In genomic region chr17:75828051-75828400, GRCh38 we compare ENCODE assay signal across 8 cellular contexts. TPM values are rescaled to one million over a fixed set of nuclear protein-coding genes. Genes with fewer than 3 reads are reported as not detected.
DNase-seq lines count a peak whose midpoint lies in the region; ATAC-seq and TF ChIP-seq lines count a peak whose summit lies in the region.

No MANE protein-coding gene starts in this region.

- 43 to 81% (median 53%) methylated on average over 3 to 12 of the region's 12 CpGs for WGBS in spleen, 5 donors

- H3K27ac Mint-ChIP-seq in glutamatergic neuron (ENCODE audit: unreplicated experiment): peak overlapping the region; percentile 93

- no peak for ATAC-seq in GM21786 (IDR thresholded peaks at IDR 0.05; ENCODE audit: unreplicated experiment)
- no peak for ATAC-seq in GM18502 (IDR thresholded peaks at IDR 0.05; ENCODE audit: poor library complexity, unreplicated experiment)
- no peak for ATAC-seq in GM18519 (IDR thresholded peaks at IDR 0.05; ENCODE audit: low FRiP score, unreplicated experiment)

- H3K9me3 ChIP-seq in HEK293 (ENCODE audit: control insufficient read depth, insufficient read depth, low read depth, low read length) (no peaks in the 10 kb centered on the region), WERI-Rb-1 (ENCODE audit: severe bottlenecking) (no peaks in the 10 kb centered on the region), spleen (no peaks in the 10 kb centered on the region)

- H3K4me1 ChIP-seq in HEK293 (ENCODE audit: control insufficient read depth, insufficient read depth, low read length): no peaks in the 10 kb centered on the region
- H3K4me1 ChIP-seq in spleen: peaks cover 24 to 89% (median 51%) of the 10 kb centered on the region in 6 donors

- peaks cover 9% of the 10 kb centered on the region for H3K27me3 Mint-ChIP-seq in glutamatergic neuron (ENCODE audit: unreplicated experiment)

- H3K27ac ChIP-seq in HEK293 (ENCODE audit: extremely low read depth, low read depth, low read length) (no peak overlapping the region), WERI-Rb-1 (peak overlapping the region; percentile 96), spleen (peak overlapping the region; percentile 62 to 84 (median 74))

- H3K27me3 ChIP-seq in WERI-Rb-1 (ENCODE audit: insufficient read depth, low read depth, severe bottlenecking): no peaks in the 10 kb centered on the region
- no peaks in the 10 kb centered on the region for H3K27me3 ChIP-seq in spleen (replicated peaks in 1 of 7)

- peak overlapping the region; percentile 25 for H3K4me3 Mint-ChIP-seq in glutamatergic neuron (ENCODE audit: unreplicated experiment)

- DNase-seq in WERI-Rb-1 (no peak), glutamatergic neuron (no peak), spleen (no peak), kidney glomerular epithelial cell (lab: John Stamatoyannopoulos, UW) (no peak)

- peaks cover 20% of the 10 kb centered on the region for H3K4me1 Mint-ChIP-seq in glutamatergic neuron (ENCODE audit: low read depth, unreplicated experiment)

- intact Hi-C loops in spleen (cut with DNase I; ENCODE audit: low total_unique reads): no loop called here

- TF ChIP-seq CTCF in HEK293 (tag by site-specific recombination; IDR thresholded peaks at IDR 0.05) (no peak), WERI-Rb-1 (IDR thresholded peaks at IDR 0.05; ENCODE audit: low read depth, low read length) (no peak), glutamatergic neuron (IDR thresholded peaks at IDR 0.05; ENCODE audit: partially characterized antibody, unreplicated experiment) (no peak), spleen (IDR thresholded peaks at IDR 0.05 in 8 of 11, conservative IDR thresholded peaks at IDR 0.05 in 3 of 11) (no peak)

- CTCF ChIA-PET in HEK293 (lab: Yijun Ruan, JAX): interaction anchor here (0.7 to 4.0 kb wide), 7 partner anchors 12 to 63 kb away, joined by 3 to 25 read pairs (median 6); partner anchors contain the start of gene GALK1

- H3K4me3 ChIP-seq in HEK293 (ENCODE audit: low read depth, low read length) (no peak overlapping the region), WERI-Rb-1 (ENCODE audit: low read depth, low read length) (peak overlapping the region; percentile 38), spleen (peak overlapping the region in 3 of 8 donors; percentile 20 to 51 (median 21))

- H3K36me3 ChIP-seq in HEK293 (ENCODE audit: control insufficient read depth in 2 of 2, insufficient read depth in 1 of 2, low read length in 2 of 2): peaks cover 0 to 33% of the 10 kb centered on the region in 2 experiments; a peak in 2 of 3 replicates
- H3K36me3 ChIP-seq in WERI-Rb-1: peaks cover 39% of the 10 kb centered on the region
- H3K36me3 ChIP-seq in spleen: peaks cover 0 to 100% (median 69%) of the 10 kb centered on the region in 6 donors

- peaks cover 8% of the 10 kb centered on the region for H3K9me3 Mint-ChIP-seq in glutamatergic neuron (ENCODE audit: unreplicated experiment)

- POLR2A ChIA-PET in HEK293 (lab: Yijun Ruan, JAX): interaction anchor here (1.1 to 2.9 kb wide), 6 partner anchors 27 to 55 kb away, joined by 4 to 23 read pairs (median 8); partner anchors contain the start of gene WBP2

- H3K36me3 Mint-ChIP-seq in glutamatergic neuron (ENCODE audit: unreplicated experiment): no peaks in the 10 kb centered on the region

- no peak for TF ChIP-seq POLR2A in spleen (IDR thresholded peaks at IDR 0.05)

TF ChIP-seq in HEK293, 187 proteins besides CTCF, POLR2A, EP300 and RAD21:
- TF ChIP-seq, protein P1, sequence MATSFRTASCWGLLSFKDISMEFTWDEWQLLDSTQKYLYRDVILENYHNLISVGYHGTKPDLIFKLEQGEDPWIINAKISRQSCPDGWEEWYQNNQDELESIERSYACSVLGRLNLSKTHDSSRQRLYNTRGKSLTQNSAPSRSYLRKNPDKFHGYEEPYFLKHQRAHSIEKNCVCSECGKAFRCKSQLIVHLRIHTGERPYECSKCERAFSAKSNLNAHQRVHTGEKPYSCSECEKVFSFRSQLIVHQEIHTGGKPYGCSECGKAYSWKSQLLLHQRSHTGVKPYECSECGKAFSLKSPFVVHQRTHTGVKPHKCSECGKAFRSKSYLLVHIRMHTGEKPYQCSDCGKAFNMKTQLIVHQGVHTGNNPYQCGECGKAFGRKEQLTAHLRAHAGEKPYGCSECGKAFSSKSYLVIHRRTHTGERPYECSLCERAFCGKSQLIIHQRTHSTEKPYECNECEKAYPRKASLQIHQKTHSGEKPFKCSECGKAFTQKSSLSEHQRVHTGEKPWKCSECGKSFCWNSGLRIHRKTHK (tag by site-specific recombination; IDR thresholded peaks at IDR 0.05): no peak
- TF ChIP-seq GLIS2 (tag by site-specific recombination; IDR thresholded peaks at IDR 0.05): 0 out of 2 replicates have a peak, but pooled peaks have one; percentile 4

RNA-seq across cellular contexts. Expression of gene UNC13D, which starts 16.2 kb away (rescaled TPM):
- total RNA-seq in glutamatergic neuron (ENCODE audit: unreplicated experiment) (2.4 TPM), spleen (100 to 1,000 TPM in 6 of 7 donors, 10 to 100 TPM in 1; 87.1 to 187 (median 129) TPM)
- polyA plus RNA-seq in spleen: 10 to 100 TPM; 36.4 to 86.1 (median 53.0) TPM

RNA-seq across cellular contexts. Expression of gene WBP2, which starts 27.1 kb away (rescaled TPM):
- total RNA-seq in glutamatergic neuron (ENCODE audit: unreplicated experiment): 111 TPM
- total RNA-seq in spleen: 100 to 1,000 TPM in 4 of 7 donors, 10 to 100 TPM in 3; 46.7 to 144 (median 125) TPM
- polyA plus RNA-seq in spleen: 100 to 1,000 TPM in 1 of 3 donors, 10 to 100 TPM in 2; 70.2 to 104 (median 74.1) TPM

RNA-seq across cellular contexts. Expression of gene UNK, which starts 43.4 kb away (rescaled TPM):
- total RNA-seq in glutamatergic neuron (ENCODE audit: unreplicated experiment) (65.5 TPM), spleen (10 to 100 TPM; 35.4 to 53.8 (median 48.6) TPM)
- 10 to 100 TPM; 19.0 to 41.9 (median 25.8) TPM for polyA plus RNA-seq in spleen

RNA-seq across cellular contexts. Expression of gene TRIM47, which starts 50.4 kb away (rescaled TPM):
- 2.1 TPM for total RNA-seq in glutamatergic neuron (ENCODE audit: unreplicated experiment)
- 10 to 100 TPM; 30.8 to 73.8 (median 38.5) TPM for total RNA-seq in spleen
- polyA plus RNA-seq in spleen: 10 to 100 TPM; 28.1 to 42.0 (median 28.4) TPM

Comparison
In these comparisons a context has a peak if more than half of its experiments do, and no peak if none do; other contexts are left out.
1. RNA of gene UNC13D, which starts 16.2 kb away (total RNA-seq): 87.1 to 187 TPM in spleen; 2.4 TPM in glutamatergic neuron (single experiment); every median in the first group is over 10 times any median in the second.